24 cellular contexts compared by ENCODE assay signal in genomic region chr12:52920937-52921336, GRCh38. TPM values are rescaled to one million over a fixed set of nuclear protein-coding genes. Genes with fewer than 3 reads are reported as not detected.
DNase-seq lines count a peak whose midpoint lies in the region; ATAC-seq, FAIRE-seq and TF ChIP-seq lines count a peak whose summit lies in the region.
"Had no signal": no experiment of that assay in that cellular context is flagged by ENCODE, and none has a peak within 500 bp of the region (broad histone marks: within the 10 kb centered on the region; RNA-seq: fewer than 3 reads in every experiment).

No MANE protein-coding gene starts in this region.

- CTCF ChIA-PET in HepG2 (lab: Yijun Ruan, JAX; ENCODE audit: low intra/inter-chr PET ratio, low total read pairs) = no interaction called here
- CTCF ChIA-PET in Panc1 (lab: Charles Lee) = no interaction called here

- H2AFZ ChIP-seq in HepG2 (ENCODE audit: low read length) = no peak overlapping the region

- no peaks in the 10 kb centered on the region for H4K20me1 ChIP-seq in HepG2 (ENCODE audit: insufficient read depth, low read length)

- no peak for TF ChIP-seq POLR2A in HepG2 (IDR thresholded peaks at IDR 0.05; ENCODE audit: insufficient read depth in 1 of 2, low read depth in 2 of 2, low read length in 2 of 2)
- TF ChIP-seq POLR2A in right lobe of liver (IDR thresholded peaks at IDR 0.05) = no peak

- H3K9ac ChIP-seq in HepG2 (ENCODE audit: insufficient read depth, low read depth, low read length) = peak overlapping the region; percentile 53

- no peaks in the 10 kb centered on the region for H3K79me2 ChIP-seq in HepG2 (ENCODE audit: insufficient read depth, low read length)

- TF ChIP-seq RAD21 in HepG2 (CRISPR knock-in tag; IDR thresholded peaks at IDR 0.05) = no peak

- BruUV-seq in HepG2 (replicated peaks; lab: Mats Ljungman, UMichigan) (no TSS peak), Panc1 (replicated peaks; lab: Mats Ljungman, UMichigan) (no TSS peak)

- POLR2A ChIA-PET in HepG2 (lab: Yijun Ruan, JAX) = interaction anchor here (7.9 to 10.5 kb wide), 2 partner anchors 14 to 27 kb away, joined by 347 to 465 read pairs; partner anchors contain the start of genes KRT18 and KRT8
- POLR2A ChIA-PET in Panc1 (lab: Charles Lee) = interaction anchor here (1.0 to 1.1 kb wide), 2 partner anchors 26 to 86 kb away, joined by 3 read pairs; no protein-coding TSS in a partner anchor
- POLR2A ChIA-PET in naive thymus-derived CD8-positive, alpha-beta T cell (lab: Charles Lee) = no interaction called here

- H3K4me2 ChIP-seq in HepG2 (ENCODE audit: low read depth, low read length) = peak overlapping the region; percentile 49

- H3K27me3 ChIP-seq in HepG2 (ENCODE audit: control insufficient read depth in 1 of 2, insufficient read depth in 2 of 2, low read length in 2 of 2) = no peaks in the 10 kb centered on the region
- H3K27me3 ChIP-seq in right lobe of liver = no peaks in the 10 kb centered on the region
- H3K27me3 ChIP-seq in Panc1 (ENCODE audit: control insufficient read depth, insufficient read depth, low read length) = no peaks in the 10 kb centered on the region
- H3K27me3 ChIP-seq: body of pancreas, heart right ventricle had no signal

- peak overlapping the region; percentile 75 for H3K27ac Mint-ChIP-seq in type B pancreatic cell
- no peak overlapping the region for H3K27ac Mint-ChIP-seq in naive thymus-derived CD8-positive, alpha-beta T cell
- H3K27ac Mint-ChIP-seq: activated naive CD8-positive, alpha-beta T cell; CD14-positive monocyte; natural killer cell had no signal

- peak; percentile 84 for DNase-seq in HepG2 (ENCODE audit: low spot score)
- DNase-seq in right lobe of liver = no peak
- no peak for DNase-seq in Panc1 (ENCODE audit: low read depth, low spot score)
- peak; percentile 97 for DNase-seq in islet precursor cell
- no peak for DNase-seq in type B pancreatic cell (ENCODE audit: extremely low spot score, unreplicated experiment)
- no peak for DNase-seq in naive thymus-derived CD8-positive, alpha-beta T cell
- no peak for DNase-seq in hypothalamus (lab: John Stamatoyannopoulos, UW)
- DNase-seq: activated CD4-positive, CD25-positive, alpha-beta regulatory T cell treated with anti-CD3 and anti-CD28 coated beads, Interleukin-2, amount 50 U/mL, for 72 hours; activated CD8-positive, alpha-beta memory T cell treated with anti-CD3 and anti-CD28 coated beads for 24 hours; body of pancreas; DMS 273 treated with DMSO at 0.1 percent for 48 hours; heart right ventricle; natural killer cell; NCI-H2171 treated with DMSO at 0.1 percent for 48 hours; NCI-H82; stimulated activated CD4-positive, alpha-beta T cell treated with anti-CD3 and anti-CD28 coated beads, Interleukin-12 subunit alpha, Interleukin-12 subunit beta, amount 100 ng/mL, for 4 hours; T-helper 9 cell had no signal

- H3K9me3 Mint-ChIP-seq in type B pancreatic cell = peaks cover 1% of the 10 kb centered on the region
- H3K9me3 Mint-ChIP-seq in naive thymus-derived CD8-positive, alpha-beta T cell = no peaks in the 10 kb centered on the region
- H3K9me3 Mint-ChIP-seq: natural killer cell had no signal

- ATAC-seq in HepG2 (peak; percentile 59), right lobe of liver (no peak), Panc1 (no peak), HG03135 (IDR thresholded peaks at IDR 0.05; ENCODE audit: unreplicated experiment) (no peak)
- ATAC-seq in naive thymus-derived CD8-positive, alpha-beta T cell = no peak
- ATAC-seq: body of pancreas, heart right ventricle, natural killer cell, SK-N-SH treated with all-trans-retinoic acid at 6 μM for 48 hours had no signal

- intact Hi-C loops in HepG2 (cut with micrococcal nuclease; ENCODE audit: unreplicated experiment) (no loop called here), right lobe of liver (cut with DNase I) (no loop called here), Panc1 (cut with micrococcal nuclease; ENCODE audit: unreplicated experiment) (no loop called here)

- TF ChIP-seq CTCF in HepG2 (CRISPR knock-in tag; IDR thresholded peaks at IDR 0.05) = no peak
- TF ChIP-seq CTCF in right lobe of liver (IDR thresholded peaks at IDR 0.05) = no peak
- TF ChIP-seq CTCF in Panc1 (IDR thresholded peaks at IDR 0.05) = no peak
- TF ChIP-seq CTCF in type B pancreatic cell (conservative IDR thresholded peaks at IDR 0.05) = no peak

- no peak overlapping the region for H3K4me3 Mint-ChIP-seq in type B pancreatic cell
- H3K4me3 Mint-ChIP-seq in naive thymus-derived CD8-positive, alpha-beta T cell = no peak overlapping the region
- H3K4me3 Mint-ChIP-seq: activated naive CD8-positive, alpha-beta T cell; CD14-positive monocyte; natural killer cell had no signal

- H3K4me1 Mint-ChIP-seq in type B pancreatic cell (ENCODE audit: unreplicated experiment) = peaks cover 22% of the 10 kb centered on the region
- peaks cover 0 to 2% (median 0%) of the 10 kb centered on the region in 4 donors for H3K4me1 Mint-ChIP-seq in naive thymus-derived CD8-positive, alpha-beta T cell
- H3K4me1 Mint-ChIP-seq: CD14-positive monocyte, natural killer cell had no signal

- TF ChIP-seq EP300 in HepG2 (IDR thresholded peaks at IDR 0.05; ENCODE audit: low read depth in 2 of 2, low read length in 2 of 2) (no peak), HepG2 (CRISPR knock-in tag; IDR thresholded peaks at IDR 0.05; ENCODE audit: borderline replicate concordance) (no peak)

- H3K4me3 ChIP-seq in HepG2 (replicated peaks in 1 of 3; ENCODE audit: insufficient read depth in 1 of 3, low read depth in 2 of 3, low read length in 3 of 3) (no peak overlapping the region), right lobe of liver (no peak overlapping the region), Panc1 (ENCODE audit: low read depth in 2 of 2, low read length in 2 of 2) (no peak overlapping the region)
- H3K4me3 ChIP-seq: body of pancreas, heart right ventricle, suprapubic skin had no signal

- H3K27ac ChIP-seq in HepG2 (ENCODE audit: extremely low read length, insufficient read depth, low read length) (peak overlapping the region; percentile 56), right lobe of liver (no peak overlapping the region), Panc1 (ENCODE audit: low read length) (peak overlapping the region; percentile 100)
- H3K27ac ChIP-seq: body of pancreas, heart right ventricle, suprapubic skin had no signal

- peak; percentile 21 for FAIRE-seq in HepG2 (lab: Jason Lieb, UNC)
- FAIRE-seq: keratinocyte, RCC 7860 had no signal

- peaks cover under 1% of the 10 kb centered on the region for H3K36me3 Mint-ChIP-seq in type B pancreatic cell
- H3K36me3 Mint-ChIP-seq in naive thymus-derived CD8-positive, alpha-beta T cell = no peaks in the 10 kb centered on the region
- H3K36me3 Mint-ChIP-seq: activated naive CD8-positive, alpha-beta T cell; CD14-positive monocyte; natural killer cell had no signal

- H3K4me1 ChIP-seq in HepG2 (ENCODE audit: insufficient read depth, low read length) (peaks cover 65% of the 10 kb centered on the region), right lobe of liver (peaks cover 0 to 12% (median 8%) of the 10 kb centered on the region in 4 donors), Panc1 (ENCODE audit: control insufficient read depth, insufficient read depth, low read length) (peaks cover 41% of the 10 kb centered on the region)
- H3K4me1 ChIP-seq: suprapubic skin had no signal

- H3K9me3 ChIP-seq in HepG2 (ENCODE audit: low read length) (no peaks in the 10 kb centered on the region), right lobe of liver (no peaks in the 10 kb centered on the region), Panc1 (ENCODE audit: control insufficient read depth, insufficient read depth, low read depth, low read length) (no peaks in the 10 kb centered on the region)
- H3K9me3 ChIP-seq: body of pancreas, suprapubic skin had no signal

- H3K36me3 ChIP-seq in HepG2 (replicated peaks in 1 of 2; ENCODE audit: control insufficient read depth in 1 of 2, insufficient read depth in 2 of 2, low read length in 2 of 2) = no peaks in the 10 kb centered on the region
- no peaks in the 10 kb centered on the region for H3K36me3 ChIP-seq in right lobe of liver
- no peaks in the 10 kb centered on the region for H3K36me3 ChIP-seq in Panc1 (ENCODE audit: control insufficient read depth, insufficient read depth, low read length)
- H3K36me3 ChIP-seq: heart right ventricle, suprapubic skin had no signal

- in situ Hi-C loops in HepG2 (cut with HindIII; ENCODE audit: extremely low pct_ligation_motif_present, low pct_unique_long_range_greater_than_20kb) = no loop called here
- in situ Hi-C loops in Panc1 (cut with HindIII; ENCODE audit: low pct_unique_long_range_greater_than_20kb, low sequenced_read_pairs) = no loop called here

- no peaks in the 10 kb centered on the region for H3K27me3 Mint-ChIP-seq in type B pancreatic cell
- peaks cover 0 to 3% (median 1%) of the 10 kb centered on the region in 5 donors for H3K27me3 Mint-ChIP-seq in naive thymus-derived CD8-positive, alpha-beta T cell
- H3K27me3 Mint-ChIP-seq: activated naive CD8-positive, alpha-beta T cell had no signal

RNA-seq across cellular contexts. Expression of gene KRT8, which starts 16.1 kb away (rescaled TPM):
- 718 and 837 TPM in 2 replicates for total RNA-seq in HepG2 (2016; rRNA removed; fragmentation: Illumina TruSeq; extraction: Trizol)
- total RNA-seq in HepG2 (2016; cell fraction: cytosol; rRNA removed; fragmentation: Illumina TruSeq; extraction: Trizol; ENCODE audit: low read depth) = 191 and 201 TPM in 2 replicates
- 754 and 767 TPM in 2 replicates for total RNA-seq in HepG2 (2016; cell fraction: insoluble cytoplasmic fraction; rRNA removed; fragmentation: Illumina TruSeq; extraction: Trizol)
- total RNA-seq in HepG2 (2016; cell fraction: membrane; rRNA removed; fragmentation: Illumina TruSeq; extraction: Trizol) = 220 and 222 TPM in 2 replicates
- total RNA-seq in HepG2 (2016; cell fraction: nucleus; rRNA removed; fragmentation: Illumina TruSeq; extraction: Trizol) = 354 and 362 TPM in 2 replicates
- 491 and 498 TPM in 2 replicates for polyA plus RNA-seq in HepG2 (2011; rRNA removed)
- polyA plus RNA-seq in HepG2 (2011; cell fraction: cytosol; rRNA removed) = 564 and 714 TPM in 2 replicates
- 285 and 288 TPM in 2 replicates for polyA plus RNA-seq in HepG2 (2011; cell fraction: nucleus; rRNA removed)
- polyA plus RNA-seq in HepG2 (2012) = 358 and 436 TPM in 2 replicates
- polyA plus RNA-seq in HepG2 (2016; cell fraction: cytosol; fragmentation: Illumina TruSeq; extraction: Trizol; ENCODE audit: low read depth) = 216 and 219 TPM in 2 replicates
- polyA plus RNA-seq in HepG2 (2016; cell fraction: insoluble cytoplasmic fraction; fragmentation: Illumina TruSeq; extraction: Trizol; ENCODE audit: low read depth) = 863 and 1,042 TPM in 2 replicates
- 217 and 232 TPM in 2 replicates for polyA plus RNA-seq in HepG2 (2016; cell fraction: membrane; fragmentation: Illumina TruSeq; extraction: Trizol; ENCODE audit: low read depth)
- 558 and 582 TPM in 2 replicates for polyA plus RNA-seq in HepG2 (2016; cell fraction: nucleus; fragmentation: Illumina TruSeq; extraction: Trizol; ENCODE audit: insufficient read depth, low read depth)
- polyA minus RNA-seq in HepG2 (2011; rRNA and poly(A)+ RNA removed; ENCODE audit: low replicate concordance) = 716 and 1,092 TPM in 2 replicates
- 354 and 438 TPM in 2 replicates for polyA minus RNA-seq in HepG2 (2011; cell fraction: cytosol; rRNA and poly(A)+ RNA removed)
- 198 and 204 TPM in 2 replicates for polyA minus RNA-seq in HepG2 (2011; cell fraction: nucleus; rRNA and poly(A)+ RNA removed)
- 1,000 to 10,000 TPM in 1 of 6 experiments, 100 to 1,000 TPM in 5; 149 to 1,003 (median 436) TPM for total RNA-seq in right lobe of liver
- total RNA-seq in Panc1 (2021; ENCODE audit: unreplicated experiment) = 6,125 TPM
- polyA plus RNA-seq in Panc1 (2012; ENCODE audit: insufficient read length) = 7,157 TPM
- 768 and 2,227 TPM in 2 replicates for total RNA-seq in type B pancreatic cell (ENCODE audit: low replicate concordance)
- under 1 TPM; 0.52 to 0.66 TPM for total RNA-seq in naive thymus-derived CD8-positive, alpha-beta T cell
- not detected for polyA plus RNA-seq in naive thymus-derived CD8-positive, alpha-beta T cell

RNA-seq across cellular contexts. Expression of gene KRT18, which starts 28.0 kb away (rescaled TPM):
- total RNA-seq in HepG2 (2016; rRNA removed; fragmentation: Illumina TruSeq; extraction: Trizol) = 618 and 762 TPM in 2 replicates
- 344 and 369 TPM in 2 replicates for total RNA-seq in HepG2 (2016; cell fraction: cytosol; rRNA removed; fragmentation: Illumina TruSeq; extraction: Trizol; ENCODE audit: low read depth)
- 631 and 704 TPM in 2 replicates for total RNA-seq in HepG2 (2016; cell fraction: insoluble cytoplasmic fraction; rRNA removed; fragmentation: Illumina TruSeq; extraction: Trizol)
- total RNA-seq in HepG2 (2016; cell fraction: membrane; rRNA removed; fragmentation: Illumina TruSeq; extraction: Trizol) = 289 and 321 TPM in 2 replicates
- 291 and 298 TPM in 2 replicates for total RNA-seq in HepG2 (2016; cell fraction: nucleus; rRNA removed; fragmentation: Illumina TruSeq; extraction: Trizol)
- polyA plus RNA-seq in HepG2 (2011; rRNA removed) = 433 and 436 TPM in 2 replicates
- 543 and 742 TPM in 2 replicates for polyA plus RNA-seq in HepG2 (2011; cell fraction: cytosol; rRNA removed)
- polyA plus RNA-seq in HepG2 (2011; cell fraction: nucleus; rRNA removed) = 328 and 341 TPM in 2 replicates
- 356 and 426 TPM in 2 replicates for polyA plus RNA-seq in HepG2 (2012)
- 354 and 399 TPM in 2 replicates for polyA plus RNA-seq in HepG2 (2016; cell fraction: cytosol; fragmentation: Illumina TruSeq; extraction: Trizol; ENCODE audit: low read depth)
- polyA plus RNA-seq in HepG2 (2016; cell fraction: insoluble cytoplasmic fraction; fragmentation: Illumina TruSeq; extraction: Trizol; ENCODE audit: low read depth) = 703 and 776 TPM in 2 replicates
- polyA plus RNA-seq in HepG2 (2016; cell fraction: membrane; fragmentation: Illumina TruSeq; extraction: Trizol; ENCODE audit: low read depth) = 250 and 261 TPM in 2 replicates
- 432 and 466 TPM in 2 replicates for polyA plus RNA-seq in HepG2 (2016; cell fraction: nucleus; fragmentation: Illumina TruSeq; extraction: Trizol; ENCODE audit: insufficient read depth, low read depth)
- 346 and 697 TPM in 2 replicates for polyA minus RNA-seq in HepG2 (2011; rRNA and poly(A)+ RNA removed; ENCODE audit: low replicate concordance)
- 294 and 350 TPM in 2 replicates for polyA minus RNA-seq in HepG2 (2011; cell fraction: cytosol; rRNA and poly(A)+ RNA removed)
- 138 and 164 TPM in 2 replicates for polyA minus RNA-seq in HepG2 (2011; cell fraction: nucleus; rRNA and poly(A)+ RNA removed)
- total RNA-seq in right lobe of liver = 1,000 to 10,000 TPM in 2 of 6 experiments, 100 to 1,000 TPM in 4; 148 to 1,377 (median 478) TPM
- total RNA-seq in Panc1 (2021; ENCODE audit: unreplicated experiment) = 4,079 TPM
- polyA plus RNA-seq in Panc1 (2012; ENCODE audit: insufficient read length) = 4,352 TPM
- total RNA-seq in type B pancreatic cell (ENCODE audit: low replicate concordance) = 480 and 1,293 TPM in 2 replicates
- 10 to 100 TPM in 1 of 2 experiments, 1 to 10 TPM in 1; 9.7 to 10.6 TPM for total RNA-seq in naive thymus-derived CD8-positive, alpha-beta T cell
- 1 to 10 TPM; 3.5 to 9.3 (median 9.0) TPM for polyA plus RNA-seq in naive thymus-derived CD8-positive, alpha-beta T cell

Comparison
In these comparisons a context has a peak if more than half of its experiments do, and no peak if none do; other contexts are left out.
1. DNase-seq: peak in HepG2 (single experiment) and islet precursor cell (single experiment); none in right lobe of liver (0 of 3), Panc1 (single experiment), type B pancreatic cell (single experiment), naive thymus-derived CD8-positive, alpha-beta T cell (0 of 10) and hypothalamus (0 of 51).
2. H3K27ac ChIP-seq: peak in HepG2 (single experiment) and Panc1 (single experiment); none in right lobe of liver (0 of 3).
3. RNA of gene KRT8, which starts 16.1 kb away (total RNA-seq): 6,125 TPM in Panc1 (single experiment), 768 to 2,227 TPM in type B pancreatic cell, 191 to 837 TPM in HepG2 and 149 to 1,003 TPM in right lobe of liver; 0.52 to 0.66 TPM in naive thymus-derived CD8-positive, alpha-beta T cell; every median in the first group is over 10 times any median in the second.
4. RNA of gene KRT18, which starts 28.0 kb away (total RNA-seq): 4,079 TPM in Panc1 (single experiment), 148 to 1,377 TPM in right lobe of liver, 289 to 762 TPM in HepG2 and 480 to 1,293 TPM in type B pancreatic cell; 9.7 to 10.6 TPM in naive thymus-derived CD8-positive, alpha-beta T cell; every median in the first group is over 10 times any median in the second.